ENCODE assay signal across 1 cellular context in genomic region chr11:64710418-64711137, GRCh38.
TF ChIP-seq lines count a peak whose summit lies in the region.

No MANE protein-coding gene starts in this region.

TF ChIP-seq in SK-N-SH treated with all-trans-retinoic acid at 6 μM for 48 hours, 23 proteins besides CTCF, POLR2A, EP300 and RAD21 (continued from another document):
- no peak for TF ChIP-seq ZFP30 (CRISPR knock-in tag; IDR thresholded peaks at IDR 0.05)
- TF ChIP-seq POU6F1 (CRISPR knock-in tag; IDR thresholded peaks at IDR 0.05; ENCODE audit: borderline replicate concordance, low read depth): no peak
- no peak for TF ChIP-seq SNAI2 (CRISPR knock-in tag; IDR thresholded peaks at IDR 0.05)
- no peak for TF ChIP-seq TCF4 (CRISPR knock-in tag; IDR thresholded peaks at IDR 0.05; ENCODE audit: borderline replicate concordance)
- TF ChIP-seq GLIS3 (CRISPR knock-in tag; IDR thresholded peaks at IDR 0.05): no peak
- TF ChIP-seq ESRRG (CRISPR knock-in tag; IDR thresholded peaks at IDR 0.05): no peak
